Comparison of ENCODE assay signal across 1 cellular context in the genomic region with DNA sequence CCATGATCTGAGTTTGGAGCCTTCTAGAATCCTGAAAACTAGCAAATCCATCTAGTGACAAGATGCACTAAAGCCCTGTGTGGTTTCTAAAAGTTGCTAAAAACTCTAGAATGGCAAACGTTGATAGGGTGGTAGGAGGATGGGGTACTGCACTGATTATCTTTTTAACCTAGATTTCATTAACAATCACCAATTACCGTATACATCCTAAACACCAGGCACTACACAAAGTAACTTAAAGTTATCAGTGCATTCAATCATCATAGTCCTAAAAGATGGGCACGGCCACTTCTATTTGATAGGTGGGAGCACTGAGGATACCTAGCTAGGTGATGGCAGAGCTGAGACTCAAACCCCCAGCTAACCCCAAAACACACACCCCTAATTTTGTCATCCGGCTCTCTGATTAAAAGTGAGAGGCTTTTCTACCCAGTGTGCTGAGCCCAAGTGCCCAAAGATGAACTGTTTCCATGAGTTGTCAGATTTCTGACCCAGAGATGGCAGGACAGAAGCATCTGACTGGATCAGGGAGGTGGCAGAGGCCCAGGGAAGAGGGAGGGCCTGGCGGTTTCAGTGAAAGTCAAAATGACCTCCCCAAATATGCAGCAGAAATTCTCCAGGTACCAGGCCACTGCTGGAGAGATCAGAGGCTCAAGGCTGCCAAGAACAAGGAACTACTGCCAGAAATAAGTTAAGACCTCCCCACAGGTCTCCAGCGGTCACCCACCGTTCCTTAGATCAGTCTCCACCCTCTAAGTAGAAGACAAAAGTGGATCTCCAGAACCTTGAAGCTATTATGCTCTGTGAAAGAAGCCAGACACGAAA.
TF ChIP-seq lines count a peak whose summit lies in the region.

No MANE protein-coding gene starts in this region.

TF ChIP-seq in GM12878, 131 proteins besides CTCF, POLR2A, EP300 and RAD21 (continued from another document):
- 0 out of 2 replicates have a peak, but pooled peaks have one; percentile 21 for TF ChIP-seq MTA3 (IDR thresholded peaks at IDR 0.05; ENCODE audit: borderline replicate concordance, low read length)
- TF ChIP-seq SMARCA5 (IDR thresholded peaks at IDR 0.05): 0 out of 2 replicates have a peak, but pooled peaks have one; percentile 14
- no peak for TF ChIP-seq HDAC2 (IDR thresholded peaks at IDR 0.05)
- TF ChIP-seq MEF2A (IDR thresholded peaks at IDR 0.05; ENCODE audit: insufficient read depth, low read depth, low read length): no peak
- TF ChIP-seq, protein P1, sequence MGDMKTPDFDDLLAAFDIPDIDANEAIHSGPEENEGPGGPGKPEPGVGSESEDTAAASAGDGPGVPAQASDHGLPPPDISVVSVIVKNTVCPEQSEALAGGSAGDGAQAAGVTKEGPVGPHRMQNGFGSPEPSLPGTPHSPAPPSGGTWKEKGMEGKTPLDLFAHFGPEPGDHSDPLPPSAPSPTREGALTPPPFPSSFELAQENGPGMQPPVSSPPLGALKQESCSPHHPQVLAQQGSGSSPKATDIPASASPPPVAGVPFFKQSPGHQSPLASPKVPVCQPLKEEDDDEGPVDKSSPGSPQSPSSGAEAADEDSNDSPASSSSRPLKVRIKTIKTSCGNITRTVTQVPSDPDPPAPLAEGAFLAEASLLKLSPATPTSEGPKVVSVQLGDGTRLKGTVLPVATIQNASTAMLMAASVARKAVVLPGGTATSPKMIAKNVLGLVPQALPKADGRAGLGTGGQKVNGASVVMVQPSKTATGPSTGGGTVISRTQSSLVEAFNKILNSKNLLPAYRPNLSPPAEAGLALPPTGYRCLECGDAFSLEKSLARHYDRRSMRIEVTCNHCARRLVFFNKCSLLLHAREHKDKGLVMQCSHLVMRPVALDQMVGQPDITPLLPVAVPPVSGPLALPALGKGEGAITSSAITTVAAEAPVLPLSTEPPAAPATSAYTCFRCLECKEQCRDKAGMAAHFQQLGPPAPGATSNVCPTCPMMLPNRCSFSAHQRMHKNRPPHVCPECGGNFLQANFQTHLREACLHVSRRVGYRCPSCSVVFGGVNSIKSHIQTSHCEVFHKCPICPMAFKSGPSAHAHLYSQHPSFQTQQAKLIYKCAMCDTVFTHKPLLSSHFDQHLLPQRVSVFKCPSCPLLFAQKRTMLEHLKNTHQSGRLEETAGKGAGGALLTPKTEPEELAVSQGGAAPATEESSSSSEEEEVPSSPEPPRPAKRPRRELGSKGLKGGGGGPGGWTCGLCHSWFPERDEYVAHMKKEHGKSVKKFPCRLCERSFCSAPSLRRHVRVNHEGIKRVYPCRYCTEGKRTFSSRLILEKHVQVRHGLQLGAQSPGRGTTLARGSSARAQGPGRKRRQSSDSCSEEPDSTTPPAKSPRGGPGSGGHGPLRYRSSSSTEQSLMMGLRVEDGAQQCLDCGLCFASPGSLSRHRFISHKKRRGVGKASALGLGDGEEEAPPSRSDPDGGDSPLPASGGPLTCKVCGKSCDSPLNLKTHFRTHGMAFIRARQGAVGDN (IDR thresholded peaks at IDR 0.05): peak; percentile 67
- TF ChIP-seq ZNF217 (IDR thresholded peaks at IDR 0.05): 0 out of 2 replicates have a peak, but pooled peaks have one; percentile 20
- TF ChIP-seq, protein P2, sequence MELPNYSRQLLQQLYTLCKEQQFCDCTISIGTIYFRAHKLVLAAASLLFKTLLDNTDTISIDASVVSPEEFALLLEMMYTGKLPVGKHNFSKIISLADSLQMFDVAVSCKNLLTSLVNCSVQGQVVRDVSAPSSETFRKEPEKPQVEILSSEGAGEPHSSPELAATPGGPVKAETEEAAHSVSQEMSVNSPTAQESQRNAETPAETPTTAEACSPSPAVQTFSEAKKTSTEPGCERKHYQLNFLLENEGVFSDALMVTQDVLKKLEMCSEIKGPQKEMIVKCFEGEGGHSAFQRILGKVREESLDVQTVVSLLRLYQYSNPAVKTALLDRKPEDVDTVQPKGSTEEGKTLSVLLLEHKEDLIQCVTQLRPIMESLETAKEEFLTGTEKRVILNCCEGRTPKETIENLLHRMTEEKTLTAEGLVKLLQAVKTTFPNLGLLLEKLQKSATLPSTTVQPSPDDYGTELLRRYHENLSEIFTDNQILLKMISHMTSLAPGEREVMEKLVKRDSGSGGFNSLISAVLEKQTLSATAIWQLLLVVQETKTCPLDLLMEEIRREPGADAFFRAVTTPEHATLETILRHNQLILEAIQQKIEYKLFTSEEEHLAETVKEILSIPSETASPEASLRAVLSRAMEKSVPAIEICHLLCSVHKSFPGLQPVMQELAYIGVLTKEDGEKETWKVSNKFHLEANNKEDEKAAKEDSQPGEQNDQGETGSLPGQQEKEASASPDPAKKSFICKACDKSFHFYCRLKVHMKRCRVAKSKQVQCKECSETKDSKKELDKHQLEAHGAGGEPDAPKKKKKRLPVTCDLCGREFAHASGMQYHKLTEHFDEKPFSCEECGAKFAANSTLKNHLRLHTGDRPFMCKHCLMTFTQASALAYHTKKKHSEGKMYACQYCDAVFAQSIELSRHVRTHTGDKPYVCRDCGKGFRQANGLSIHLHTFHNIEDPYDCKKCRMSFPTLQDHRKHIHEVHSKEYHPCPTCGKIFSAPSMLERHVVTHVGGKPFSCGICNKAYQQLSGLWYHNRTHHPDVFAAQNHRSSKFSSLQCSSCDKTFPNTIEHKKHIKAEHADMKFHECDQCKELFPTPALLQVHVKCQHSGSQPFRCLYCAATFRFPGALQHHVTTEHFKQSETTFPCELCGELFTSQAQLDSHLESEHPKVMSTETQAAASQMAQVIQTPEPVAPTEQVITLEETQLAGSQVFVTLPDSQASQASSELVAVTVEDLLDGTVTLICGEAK (IDR thresholded peaks at IDR 0.05; ENCODE audit: borderline replicate concordance): 0 out of 2 replicates have a peak, but pooled peaks have one; percentile 14
